2 cellular contexts compared by ENCODE assay signal in genomic region chr19:3362217-3362907, GRCh38.
TF ChIP-seq lines count a peak whose summit lies in the region.

No MANE protein-coding gene starts in this region.

TF ChIP-seq in H1, 55 proteins besides CTCF, POLR2A, EP300 and RAD21 (continued from another document):
- no peak for TF ChIP-seq HDAC2 (IDR thresholded peaks at IDR 0.05; ENCODE audit: borderline replicate concordance in 1 of 2, low read depth in 2 of 2, low read length in 2 of 2)
- TF ChIP-seq CBX8 (IDR thresholded peaks at IDR 0.05; ENCODE audit: borderline replicate concordance, low read depth, low read length), result no peak
- no peak for TF ChIP-seq GABPA (IDR thresholded peaks at IDR 0.05; ENCODE audit: borderline replicate concordance, insufficient read depth, low read length)
- peak; percentile 87; the same call in 1 of the 2 replicates for TF ChIP-seq SUZ12 (IDR thresholded peaks at IDR 0.05; ENCODE audit: low read length)
- no peak for TF ChIP-seq FOSL1 (IDR thresholded peaks at IDR 0.05; ENCODE audit: insufficient read depth, low read depth, low read length)
- TF ChIP-seq KDM1A (IDR thresholded peaks at IDR 0.05; ENCODE audit: borderline replicate concordance, low read length), result peak; percentile 41
- TF ChIP-seq RNF2 (IDR thresholded peaks at IDR 0.05; ENCODE audit: borderline replicate concordance, low read depth, low read length, missing control alignments, poor library complexity, severe bottlenecking), result peak; percentile 45
- no peak for TF ChIP-seq BCL11A (IDR thresholded peaks at IDR 0.05; ENCODE audit: low read depth in 2 of 2, low read length in 2 of 2)
- TF ChIP-seq EZH2 (IDR thresholded peaks at IDR 0.05; ENCODE audit: low read depth, low read length, severe bottlenecking), result peak; percentile 59

TF ChIP-seq in SK-N-SH, 30 proteins besides CTCF, POLR2A, EP300 and RAD21 (continued from another document):
- TF ChIP-seq FOXJ3 (CRISPR knock-in tag; IDR thresholded peaks at IDR 0.05), result no peak
- TF ChIP-seq IRF3 (IDR thresholded peaks at IDR 0.05; ENCODE audit: low read depth, low read length), result no peak
- no peak for TF ChIP-seq TCF12 (IDR thresholded peaks at IDR 0.05)
- TF ChIP-seq, protein P1, sequence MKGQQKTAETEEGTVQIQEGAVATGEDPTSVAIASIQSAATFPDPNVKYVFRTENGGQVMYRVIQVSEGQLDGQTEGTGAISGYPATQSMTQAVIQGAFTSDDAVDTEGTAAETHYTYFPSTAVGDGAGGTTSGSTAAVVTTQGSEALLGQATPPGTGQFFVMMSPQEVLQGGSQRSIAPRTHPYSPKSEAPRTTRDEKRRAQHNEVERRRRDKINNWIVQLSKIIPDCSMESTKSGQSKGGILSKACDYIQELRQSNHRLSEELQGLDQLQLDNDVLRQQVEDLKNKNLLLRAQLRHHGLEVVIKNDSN (IDR thresholded peaks at IDR 0.05; ENCODE audit: borderline replicate concordance, low read depth), result no peak
- no peak for TF ChIP-seq YY1 (IDR thresholded peaks at IDR 0.05; ENCODE audit: low read depth)
- TF ChIP-seq NRF1 (IDR thresholded peaks at IDR 0.05; ENCODE audit: low read depth, low read length), result no peak
- TF ChIP-seq ELF1 (IDR thresholded peaks at IDR 0.05), result no peak
